In genomic region chr5:109250533-109251329, GRCh38 we compare ENCODE assay signal across 22 cellular contexts.
"Had no signal": no experiment of that assay in that cellular context is flagged by ENCODE, and none has a peak within 500 bp of the region (broad histone marks: within the 10 kb centered on the region; RNA-seq: fewer than 3 reads in every experiment).

No MANE protein-coding gene starts in this region.

- DNase-seq: activated CD4-positive, alpha-beta T cell treated with anti-CD3 and anti-CD28 coated beads for 1 hour; activated CD4-positive, alpha-beta T cell treated with anti-CD3 and anti-CD28 coated beads, Interleukin-2, amount 10 ng/mL, durations not matched to agents 24 days and 14 days; activated CD4-positive, alpha-beta T cell treated with anti-CD3 and anti-CD28 coated beads, Interleukin-2, amount 50 U/mL, for 48 hours; activated CD8-positive, alpha-beta memory T cell treated with anti-CD3 and anti-CD28 coated beads, Interleukin-2, amount 10 ng/mL, durations not matched to agents 7 days and 5 days; activated effector memory CD4-positive, alpha-beta T cell treated with anti-CD3 and anti-CD28 coated beads, Interleukin-2, amount 50 U/mL, for 16 hours; activated naive CD4-positive, alpha-beta T cell treated with anti-CD3 and anti-CD28 coated beads, Interleukin-2, amount 10 ng/mL, durations not matched to agents 7 days and 5 days; activated naive CD8-positive, alpha-beta T cell treated with anti-CD3 and anti-CD28 coated beads for 36 hours; activated T-cell treated with anti-CD3 and anti-CD28 coated beads, Interleukin-2, amount 50 U/mL, for 24 hours; NCI-H1092; NCI-H1417; NCI-H1930; NCI-H2107; NCI-H2171 treated with DMSO at 0.1 percent for 48 hours; NCI-H226; Peyer's patch; Right ventricle myocardium superior had no signal

- H3K27ac Mint-ChIP-seq: activated CD4-positive, alpha-beta T cell treated with anti-CD3 and anti-CD28 coated beads, Interleukin-2, amount 10 ng/mL, durations not matched to agents 24 days and 14 days; activated CD8-positive, alpha-beta memory T cell treated with anti-CD3 and anti-CD28 coated beads, Interleukin-2, amount 10 ng/mL, durations not matched to agents 7 days and 5 days; activated naive CD4-positive, alpha-beta T cell treated with anti-CD3 and anti-CD28 coated beads, Interleukin-2, amount 10 ng/mL, durations not matched to agents 7 days and 5 days; activated naive CD8-positive, alpha-beta T cell treated with anti-CD3 and anti-CD28 coated beads for 36 hours; activated T-cell treated with anti-CD3 and anti-CD28 coated beads, Interleukin-2, amount 50 U/mL, for 24 hours; IgD-negative memory B cell; T-helper 1 cell treated with Interleukin-12 subunit alpha and Interleukin-12 subunit beta and Interleukin-4 antibody, amounts not matched to agents 30 μg/mL and 1 μg/mL, for 36 hours had no signal

- H3K27me3 Mint-ChIP-seq: activated CD4-positive, alpha-beta T cell treated with anti-CD3 and anti-CD28 coated beads, Interleukin-2, amount 10 ng/mL, durations not matched to agents 24 days and 14 days; activated CD8-positive, alpha-beta memory T cell treated with anti-CD3 and anti-CD28 coated beads, Interleukin-2, amount 10 ng/mL, durations not matched to agents 7 days and 5 days; activated naive CD4-positive, alpha-beta T cell treated with anti-CD3 and anti-CD28 coated beads, Interleukin-2, amount 10 ng/mL, durations not matched to agents 7 days and 5 days; IgD-negative memory B cell had no signal

- ATAC-seq: activated CD8-positive, alpha-beta memory T cell treated with anti-CD3 and anti-CD28 coated beads, Interleukin-2, amount 10 ng/mL, durations not matched to agents 7 days and 5 days; SK-N-SH treated with all-trans-retinoic acid at 6 μM for 48 hours had no signal

- H3K36me3 Mint-ChIP-seq: activated naive CD4-positive, alpha-beta T cell treated with anti-CD3 and anti-CD28 coated beads, Interleukin-2, amount 10 ng/mL, durations not matched to agents 7 days and 5 days had no signal

- H3K4me3 Mint-ChIP-seq: activated CD4-positive, alpha-beta T cell treated with anti-CD3 and anti-CD28 coated beads, Interleukin-2, amount 10 ng/mL, durations not matched to agents 24 days and 14 days; activated CD8-positive, alpha-beta memory T cell treated with anti-CD3 and anti-CD28 coated beads, Interleukin-2, amount 10 ng/mL, durations not matched to agents 7 days and 5 days; activated naive CD4-positive, alpha-beta T cell treated with anti-CD3 and anti-CD28 coated beads, Interleukin-2, amount 10 ng/mL, durations not matched to agents 7 days and 5 days; activated naive CD8-positive, alpha-beta T cell treated with anti-CD3 and anti-CD28 coated beads for 36 hours; activated T-cell treated with anti-CD3 and anti-CD28 coated beads, Interleukin-2, amount 50 U/mL, for 24 hours; IgD-negative memory B cell; T-helper 1 cell treated with Interleukin-12 subunit alpha and Interleukin-12 subunit beta and Interleukin-4 antibody, amounts not matched to agents 30 μg/mL and 1 μg/mL, for 36 hours had no signal

- H3K27ac ChIP-seq: KMS-11, Peyer's patch, RWPE1, SJSA1 had no signal

- H3K4me1 ChIP-seq: Peyer's patch, SJSA1 had no signal

- H3K4me2 ChIP-seq: KMS-11 had no signal

- H3K36me3 ChIP-seq: Peyer's patch, SJSA1 had no signal

- H3K9ac ChIP-seq: KMS-11 had no signal

- H3K4me1 Mint-ChIP-seq: activated CD4-positive, alpha-beta T cell treated with anti-CD3 and anti-CD28 coated beads, Interleukin-2, amount 10 ng/mL, durations not matched to agents 24 days and 14 days; activated CD8-positive, alpha-beta memory T cell treated with anti-CD3 and anti-CD28 coated beads, Interleukin-2, amount 10 ng/mL, durations not matched to agents 7 days and 5 days; activated naive CD4-positive, alpha-beta T cell treated with anti-CD3 and anti-CD28 coated beads, Interleukin-2, amount 10 ng/mL, durations not matched to agents 7 days and 5 days; activated naive CD8-positive, alpha-beta T cell treated with anti-CD3 and anti-CD28 coated beads for 36 hours had no signal

- H3K4me3 ChIP-seq: Peyer's patch, SJSA1 had no signal

- H3K27me3 ChIP-seq: Peyer's patch, SJSA1 had no signal
